ENCODE assay signal across 22 cellular contexts in the genomic region with DNA sequence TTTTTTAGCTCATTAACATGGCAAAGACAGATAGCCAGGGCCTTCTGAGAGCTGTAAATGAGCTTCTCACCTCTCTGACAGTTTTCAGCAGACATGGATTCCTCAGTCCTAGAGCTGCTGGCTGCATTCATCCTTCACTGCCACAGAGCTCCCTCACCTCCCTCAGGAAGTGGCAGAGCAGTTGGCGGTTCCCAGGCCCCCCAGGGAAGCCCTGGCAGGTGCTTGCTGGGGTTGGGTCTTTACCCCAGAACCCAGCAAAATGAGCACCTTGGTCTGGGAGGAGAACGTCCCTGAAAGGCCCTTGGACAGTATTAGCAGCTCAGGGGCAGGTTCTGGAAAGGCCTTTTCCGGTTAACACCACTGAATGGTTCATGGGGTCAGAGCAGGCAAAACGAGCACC.
"Had no signal": no experiment of that assay in that cellular context is flagged by ENCODE, and none has a peak within 500 bp of the region (broad histone marks: within the 10 kb centered on the region; RNA-seq: fewer than 3 reads in every experiment).

No MANE protein-coding gene starts in this region.

- H3K27ac ChIP-seq: esophagus squamous epithelium, gastroesophageal sphincter, left lung, lower lobe of right lung, neural progenitor cell, parathyroid adenoma, prostate gland, stomach, thoracic aorta had no signal

- H3K9ac ChIP-seq: neural progenitor cell, parathyroid adenoma had no signal

- H3K4me3 ChIP-seq: esophagus squamous epithelium, gastroesophageal sphincter, left lung, lower lobe of right lung, neural progenitor cell, prostate gland, stomach, thoracic aorta had no signal

- H3K27ac Mint-ChIP-seq: dendritic cell treated with granulocyte-macrophage colony-stimulating factor and Interleukin-4, amounts not matched to agents 40 ng/mL and 50 ng/mL, for 4 days; effector memory CD8-positive, alpha-beta T cell; memory B cell; natural killer cell treated with Interleukin-12 subunit alpha and Interleukin-12 subunit beta and Interleukin-15 and Interleukin-18, amount 100 ng/mL, for 72 hours; neural progenitor cell; type B pancreatic cell had no signal

- H3K4me1 Mint-ChIP-seq: memory B cell had no signal

- H3K4me2 ChIP-seq: neural progenitor cell had no signal

- H3K4me1 ChIP-seq: gastroesophageal sphincter, left lung, lower lobe of right lung, parathyroid adenoma, prostate gland, stomach had no signal

- H3K9me3 Mint-ChIP-seq: effector memory CD8-positive, alpha-beta T cell; natural killer cell treated with Interleukin-12 subunit alpha and Interleukin-12 subunit beta and Interleukin-15 and Interleukin-18, amount 100 ng/mL, for 72 hours; type B pancreatic cell had no signal

- H2AFZ ChIP-seq: neural progenitor cell, parathyroid adenoma had no signal

- DNase-seq: effector memory CD8-positive, alpha-beta T cell; esophagus squamous epithelium; foreskin fibroblast; glutamatergic neuron; left lung; lower lobe of right lung; midbrain; stimulated activated naive CD4-positive, alpha-beta T cell; substantia nigra had no signal

- H3K36me3 Mint-ChIP-seq: natural killer cell treated with Interleukin-12 subunit alpha and Interleukin-12 subunit beta and Interleukin-15 and Interleukin-18, amount 100 ng/mL, for 72 hours; type B pancreatic cell had no signal

- H3K27me3 ChIP-seq: esophagus squamous epithelium, left lung, neural progenitor cell, stomach had no signal

- H3K4me3 Mint-ChIP-seq: dendritic cell treated with granulocyte-macrophage colony-stimulating factor and Interleukin-4, amounts not matched to agents 40 ng/mL and 50 ng/mL, for 4 days; effector memory CD8-positive, alpha-beta T cell; memory B cell; natural killer cell treated with Interleukin-12 subunit alpha and Interleukin-12 subunit beta and Interleukin-15 and Interleukin-18, amount 100 ng/mL, for 72 hours; neural progenitor cell; type B pancreatic cell had no signal

- H3K27me3 Mint-ChIP-seq: dendritic cell treated with granulocyte-macrophage colony-stimulating factor and Interleukin-4, amounts not matched to agents 40 ng/mL and 50 ng/mL, for 4 days; natural killer cell treated with Interleukin-12 subunit alpha and Interleukin-12 subunit beta and Interleukin-15 and Interleukin-18, amount 100 ng/mL, for 72 hours had no signal

- ATAC-seq: effector memory CD8-positive, alpha-beta T cell; gastroesophageal sphincter; left lung; lower lobe of right lung; natural killer cell treated with Interleukin-12 subunit alpha and Interleukin-12 subunit beta and Interleukin-15 and Interleukin-18, amount 100 ng/mL, for 72 hours; sciatic nerve had no signal

- FAIRE-seq: keratinocyte, urothelium cell line had no signal

- H3K9me3 ChIP-seq: esophagus squamous epithelium, gastroesophageal sphincter, lower lobe of right lung, prostate gland, stomach, thoracic aorta had no signal

- H3K79me2 ChIP-seq: parathyroid adenoma had no signal

- H3K36me3 ChIP-seq: esophagus squamous epithelium, gastroesophageal sphincter, left lung, lower lobe of right lung, neural progenitor cell, prostate gland, stomach, thoracic aorta had no signal
